1 cellular context compared by ENCODE assay signal in genomic region chr7:87475359-87476178, GRCh38.
TF ChIP-seq lines count a peak whose summit lies in the region.

Gene ABCB4, minus strand, starts transcription at chr7:87475680. Its CDS starts 215 bp downstream, at chr7:87475465.

TF ChIP-seq in HepG2, 621 proteins besides CTCF, POLR2A, EP300 and RAD21 (continued from another document and continues in another):
- TF ChIP-seq HNF1A (IDR thresholded peaks at IDR 0.05; ENCODE audit: low read depth), result no peak
- TF ChIP-seq HNF1A (CRISPR knock-in tag; IDR thresholded peaks at IDR 0.05; ENCODE audit: borderline replicate concordance), result no peak
- TF ChIP-seq HNF1B (CRISPR knock-in tag; IDR thresholded peaks at IDR 0.05), result no peak
- no peak for TF ChIP-seq ZBTB49 (CRISPR knock-in tag; IDR thresholded peaks at IDR 0.05; ENCODE audit: borderline replicate concordance)
- TF ChIP-seq TRAFD1 (CRISPR knock-in tag; IDR thresholded peaks at IDR 0.05; ENCODE audit: borderline replicate concordance), result no peak
- peak; percentile 58; the same call in 1 of the 2 replicates for TF ChIP-seq KLF15 (CRISPR knock-in tag; IDR thresholded peaks at IDR 0.05; ENCODE audit: borderline replicate concordance)
- peak in 1 of 2 experiments; percentile 45; a peak in 2 of 4 replicates for TF ChIP-seq HMGXB4 (CRISPR knock-in tag; IDR thresholded peaks at IDR 0.05; ENCODE audit: borderline replicate concordance in 1 of 2, low read depth in 1 of 2)
- no peak for TF ChIP-seq SMARCE1 (IDR thresholded peaks at IDR 0.05; ENCODE audit: borderline replicate concordance)
- TF ChIP-seq ZNF44 (CRISPR knock-in tag; IDR thresholded peaks at IDR 0.05), result no peak
- TF ChIP-seq TERF1 (CRISPR knock-in tag; IDR thresholded peaks at IDR 0.05), result peak; percentile 47; the same call in 1 of the 2 replicates
- no peak for TF ChIP-seq ZSCAN9 (CRISPR knock-in tag; IDR thresholded peaks at IDR 0.05; ENCODE audit: borderline replicate concordance)
- TF ChIP-seq BRD4 (CRISPR knock-in tag; IDR thresholded peaks at IDR 0.05), result no peak
- no peak for TF ChIP-seq KDM4B (CRISPR knock-in tag; IDR thresholded peaks at IDR 0.05)
- TF ChIP-seq MAFK (conservative IDR thresholded peaks at IDR 0.05 in 1 of 2, IDR thresholded peaks at IDR 0.05 in 1 of 2; ENCODE audit: low read length in 2 of 2), result no peak
- no peak for TF ChIP-seq LBX2 (CRISPR knock-in tag; IDR thresholded peaks at IDR 0.05; ENCODE audit: borderline replicate concordance)
- no peak for TF ChIP-seq ZNF432 (CRISPR knock-in tag; IDR thresholded peaks at IDR 0.05; ENCODE audit: borderline replicate concordance)
- TF ChIP-seq EHMT2 (IDR thresholded peaks at IDR 0.05; ENCODE audit: borderline replicate concordance, low read depth, low read length), result no peak
- TF ChIP-seq ZBTB46 (CRISPR knock-in tag; IDR thresholded peaks at IDR 0.05; ENCODE audit: borderline replicate concordance), result no peak
- TF ChIP-seq FOXA3 (CRISPR knock-in tag; IDR thresholded peaks at IDR 0.05), result peak; percentile 27; the same call in 1 of the 2 replicates
- TF ChIP-seq ZNF235 (CRISPR knock-in tag; IDR thresholded peaks at IDR 0.05; ENCODE audit: borderline replicate concordance), result no peak
- peak; percentile 73; the same call in 1 of the 2 replicates for TF ChIP-seq EEA1 (CRISPR knock-in tag; IDR thresholded peaks at IDR 0.05; ENCODE audit: borderline replicate concordance)
- TF ChIP-seq POLR2G (IDR thresholded peaks at IDR 0.05; ENCODE audit: low read depth, low read length), result peak; percentile 76
- TF ChIP-seq HNRNPK (IDR thresholded peaks at IDR 0.05; ENCODE audit: low read depth, low read length, poor library complexity, severe bottlenecking), result peak; percentile 68
- TF ChIP-seq ZNF431 (CRISPR knock-in tag; IDR thresholded peaks at IDR 0.05; ENCODE audit: borderline replicate concordance, low read depth), result peak; percentile 91
- no peak for TF ChIP-seq RARA (CRISPR knock-in tag; IDR thresholded peaks at IDR 0.05)
- no peak for TF ChIP-seq E2F2 (CRISPR knock-in tag; IDR thresholded peaks at IDR 0.05; ENCODE audit: borderline replicate concordance)
- no peak for TF ChIP-seq EED (CRISPR knock-in tag; IDR thresholded peaks at IDR 0.05)
- TF ChIP-seq ZNF670 (CRISPR knock-in tag; IDR thresholded peaks at IDR 0.05; ENCODE audit: borderline replicate concordance), result peak; percentile 75; the same call in 1 of the 2 replicates
- no peak for TF ChIP-seq ZFP90 (CRISPR knock-in tag; IDR thresholded peaks at IDR 0.05; ENCODE audit: borderline replicate concordance)
- TF ChIP-seq YY1 (IDR thresholded peaks at IDR 0.05; ENCODE audit: insufficient read depth, insufficient replicate concordance, low read depth, low read length), result no peak
- no peak for TF ChIP-seq ONECUT2 (CRISPR knock-in tag; IDR thresholded peaks at IDR 0.05)
- TF ChIP-seq FOXC1 (CRISPR knock-in tag; IDR thresholded peaks at IDR 0.05; ENCODE audit: borderline replicate concordance), result no peak
- no peak for TF ChIP-seq CREB1 (IDR thresholded peaks at IDR 0.05)
- no peak for TF ChIP-seq CREB1 (CRISPR knock-in tag; IDR thresholded peaks at IDR 0.05)
- 0 out of 2 replicates have a peak, but pooled peaks have one; percentile 57 for TF ChIP-seq ZBTB39 (CRISPR knock-in tag; IDR thresholded peaks at IDR 0.05)
- TF ChIP-seq ZNF790 (CRISPR knock-in tag; IDR thresholded peaks at IDR 0.05; ENCODE audit: borderline replicate concordance), result no peak
- TF ChIP-seq ZNF891 (CRISPR knock-in tag; IDR thresholded peaks at IDR 0.05), result 0 out of 2 replicates have a peak, but pooled peaks have one; percentile 25
- no peak for TF ChIP-seq HOXA9 (CRISPR knock-in tag; IDR thresholded peaks at IDR 0.05; ENCODE audit: borderline replicate concordance)
